Comparison of ENCODE assay signal across 25 cellular contexts in genomic region chr10:127971101-127971946, GRCh38.
"Had no signal": no experiment of that assay in that cellular context is flagged by ENCODE, and none has a peak within 500 bp of the region (broad histone marks: within the 10 kb centered on the region; RNA-seq: fewer than 3 reads in every experiment).

No MANE protein-coding gene starts in this region.

- H3K4me3 ChIP-seq: dorsolateral prefrontal cortex, gastrocnemius medialis, left lung, mucosa of descending colon, ovary, psoas muscle, skin epidermis, spleen, suprapubic skin, thyroid gland had no signal

- H3K36me3 ChIP-seq: gastrocnemius medialis, left lung, ovary, spleen, suprapubic skin, thyroid gland had no signal

- H3K27ac ChIP-seq: epithelial cell of prostate, gastrocnemius medialis, left lung, ovary, psoas muscle, skin epidermis, spleen, suprapubic skin, thyroid gland had no signal

- H3K27me3 ChIP-seq: dorsolateral prefrontal cortex, left lung, ovary, spleen, suprapubic skin, thyroid gland had no signal

- FAIRE-seq: keratinocyte had no signal

- H3K4me1 ChIP-seq: gastrocnemius medialis, psoas muscle, thyroid gland had no signal

- ATAC-seq: esophagus mucosa; gastrocnemius medialis; left lung; mucosa of descending colon; natural killer cell treated with Interleukin-12 subunit alpha and Interleukin-12 subunit beta and Interleukin-15 and Interleukin-18, amount 100 ng/mL, for 72 hours; psoas muscle; right cardiac atrium; stimulated activated memory B cell treated with anti-CD40 and anti-IgM and Interleukin-4, amounts not matched to agents 10 μg/mL and 1 μg/mL and 100 μg/mL, for 72 hours; stimulated activated naive CD8-positive, alpha-beta T cell treated with anti-CD3 and anti-CD28 coated beads, Interleukin-15, Interleukin-2, amounts not matched to agents 100 U/mL and 50 U/mL, for 24 hours had no signal

- DNase-seq: cerebellar nuclear complex; dorsolateral prefrontal cortex; effector CD4-positive, alpha-beta T cell; foreskin fibroblast; gastrocnemius medialis; left lung; mesenchymal stem cell; mucosa of descending colon; naive B cell; occipital lobe; ovary; psoas muscle; right cardiac atrium; spleen; stimulated activated CD4-positive, alpha-beta T cell treated with anti-CD3 and anti-CD28 coated beads, Interleukin-4, amount 100 ng/mL, for 4 hours; stimulated activated naive CD8-positive, alpha-beta T cell treated with anti-CD3 and anti-CD28 coated beads, Interleukin-15, Interleukin-2, amounts not matched to agents 100 U/mL and 50 U/mL, for 24 hours; thyroid gland; trophoblast cell had no signal

- H3K9me3 ChIP-seq: gastrocnemius medialis, left lung, mucosa of descending colon, ovary, psoas muscle, spleen, suprapubic skin, thyroid gland had no signal
